In genomic region chr10:61990761-61991135, GRCh38 we compare ENCODE assay signal across 16 cellular contexts.
DNase-seq lines count a peak whose midpoint lies in the region; ATAC-seq, FAIRE-seq and TF ChIP-seq lines count a peak whose summit lies in the region.
"Had no signal": no experiment of that assay in that cellular context is flagged by ENCODE, and none has a peak within 500 bp of the region (broad histone marks: within the 10 kb centered on the region; RNA-seq: fewer than 3 reads in every experiment).

No MANE protein-coding gene starts in this region.

- in situ Hi-C loops in IMR-90 (cut with MboI; ENCODE audit: low sequenced_read_pairs) = no loop called here

- H3K4me3 Mint-ChIP-seq in astrocyte (ENCODE audit: unreplicated experiment) (no peak overlapping the region), nephron progenitor cell (no peak overlapping the region)
- H3K4me3 Mint-ChIP-seq: dendritic cell treated with granulocyte-macrophage colony-stimulating factor and Interleukin-4, amounts not matched to agents 40 ng/mL and 50 ng/mL, for 4 days had no signal

- dilution Hi-C loops in IMR-90 (cut with HindIII; ENCODE audit: low sequenced_read_pairs, unreplicated experiment) = no loop called here

- H3K36me3 ChIP-seq in IMR-90 (ENCODE audit: control insufficient read depth, insufficient read depth, low read length) = peaks cover 10% of the 10 kb centered on the region
- H3K36me3 ChIP-seq in astrocyte (ENCODE audit: insufficient read depth, low read length) = no peaks in the 10 kb centered on the region
- H3K36me3 ChIP-seq: ovary had no signal

- H3K18ac ChIP-seq in IMR-90 (ENCODE audit: low read depth, low read length) = no peak overlapping the region

- H3K9ac ChIP-seq in IMR-90 (ENCODE audit: low read depth, low read length) (no peak overlapping the region), astrocyte (ENCODE audit: low read length) (no peak overlapping the region)

- H3K4me2 ChIP-seq in IMR-90 (ENCODE audit: low read depth, low read length) (no peak overlapping the region), astrocyte (ENCODE audit: low read length) (no peak overlapping the region)

- H3K79me1 ChIP-seq in IMR-90 (ENCODE audit: low read depth in 1 of 2, low read length in 2 of 2) = peaks cover 41 to 79% of the 10 kb centered on the region in 2 experiments

- no peak overlapping the region for H4K91ac ChIP-seq in IMR-90 (ENCODE audit: insufficient read depth, low read depth, low read length)

- H3K27ac Mint-ChIP-seq in astrocyte (ENCODE audit: unreplicated experiment) (peak overlapping the region; percentile 6), nephron progenitor cell (peak overlapping the region; percentile 29)

- no peak overlapping the region for H3K56ac ChIP-seq in IMR-90 (ENCODE audit: extremely low read depth, insufficient read depth, low read length)

- H3K4me3 ChIP-seq in IMR-90 (ENCODE audit: insufficient read depth, low read depth, low read length) = no peak overlapping the region
- H3K4me3 ChIP-seq in astrocyte (ENCODE audit: insufficient read depth, low read depth, low read length) = no peak overlapping the region
- H3K4me3 ChIP-seq: ovary had no signal

- H3K23ac ChIP-seq in IMR-90 (ENCODE audit: low read depth, low read length) = no peak overlapping the region

- no peak overlapping the region for H2BK15ac ChIP-seq in IMR-90 (ENCODE audit: low read depth, low read length)

- peaks cover 29% of the 10 kb centered on the region for H3K79me2 ChIP-seq in astrocyte (ENCODE audit: insufficient read depth, low read length)

- H3K27me3 ChIP-seq in IMR-90 (ENCODE audit: control insufficient read depth, insufficient read depth, low read length) = no peaks in the 10 kb centered on the region
- H3K27me3 ChIP-seq in astrocyte (ENCODE audit: insufficient read depth, low read length) = no peaks in the 10 kb centered on the region
- H3K27me3 ChIP-seq: ovary had no signal

- no peak overlapping the region for H2AK9ac ChIP-seq in IMR-90 (replicated peaks; ENCODE audit: low read depth, low read length, poor library complexity)

- POLR2A ChIA-PET in IMR-90 (lab: Charles Lee; ENCODE audit: unreplicated experiment) = no interaction called here

- H3K36me3 Mint-ChIP-seq in astrocyte (ENCODE audit: low read depth, unreplicated experiment) = peaks cover 6% of the 10 kb centered on the region
- peaks cover 15% of the 10 kb centered on the region for H3K36me3 Mint-ChIP-seq in nephron progenitor cell (ENCODE audit: low read depth)

- H3K9me3 ChIP-seq in IMR-90 (ENCODE audit: control insufficient read depth, insufficient read depth, low read length) = no peaks in the 10 kb centered on the region
- no peaks in the 10 kb centered on the region for H3K9me3 ChIP-seq in astrocyte (ENCODE audit: insufficient read depth, low read depth, low read length)
- H3K9me3 ChIP-seq: ovary had no signal

- WGBS in IMR-90 (ENCODE audit: extremely low coverage in 2 of 2, insufficient read length in 1 of 2), 2 experiments = no CpG with 5 or more reads among the region's 1 CpG

- H4K20me1 ChIP-seq in IMR-90 (ENCODE audit: insufficient read depth, low read length) = peaks cover 21% of the 10 kb centered on the region; the same call in 1 of the 2 replicates
- peaks cover 22% of the 10 kb centered on the region for H4K20me1 ChIP-seq in astrocyte (ENCODE audit: insufficient read depth, low read length)

- H3K27me3 Mint-ChIP-seq in astrocyte (ENCODE audit: low read depth, unreplicated experiment) = no peaks in the 10 kb centered on the region
- peaks cover 3% of the 10 kb centered on the region for H3K27me3 Mint-ChIP-seq in nephron progenitor cell (ENCODE audit: low read depth, poor library complexity)
- H3K27me3 Mint-ChIP-seq: CD8-positive, alpha-beta memory T cell; dendritic cell treated with granulocyte-macrophage colony-stimulating factor and Interleukin-4, amounts not matched to agents 40 ng/mL and 50 ng/mL, for 4 days had no signal

- TF ChIP-seq RAD21 in IMR-90 (IDR thresholded peaks at IDR 0.05; ENCODE audit: low read length) = no peak

- ATAC-seq in IMR-90 (ENCODE audit: low read depth) = no peak
- ATAC-seq in HG02623 (IDR thresholded peaks at IDR 0.05; ENCODE audit: unreplicated experiment) = no peak
- no peak for ATAC-seq in HG03354 (IDR thresholded peaks at IDR 0.05; ENCODE audit: poor library complexity, severe bottlenecking, unreplicated experiment)
- ATAC-seq in GM18858 (IDR thresholded peaks at IDR 0.05; ENCODE audit: unreplicated experiment) = no peak

- BruUV-seq in IMR-90 (replicated peaks; lab: Mats Ljungman, UMichigan) = no TSS peak

- H4K8ac ChIP-seq in IMR-90 (ENCODE audit: low read depth in 2 of 2, low read length in 2 of 2) = no peak overlapping the region

- H2BK20ac ChIP-seq in IMR-90 (ENCODE audit: low read depth, low read length) = no peak overlapping the region

- no peak overlapping the region for H2BK120ac ChIP-seq in IMR-90 (ENCODE audit: low read depth, low read length)

- peaks cover 15% of the 10 kb centered on the region for H3K4me1 ChIP-seq in IMR-90 (ENCODE audit: control insufficient read depth, insufficient read depth, low read length)
- H3K4me1 ChIP-seq in astrocyte (ENCODE audit: insufficient read depth, low read length) = peaks cover 26% of the 10 kb centered on the region

- H2AFZ ChIP-seq in IMR-90 (replicated peaks; ENCODE audit: low read length, poor library complexity) = no peak overlapping the region
- no peak overlapping the region for H2AFZ ChIP-seq in astrocyte (ENCODE audit: low read depth, low read length)

- peak overlapping the region; percentile 56 for H2BK5ac ChIP-seq in IMR-90 (ENCODE audit: low read depth, low read length, poor library complexity, severe bottlenecking)

- TF ChIP-seq CTCF in IMR-90 (conservative IDR thresholded peaks at IDR 0.05; ENCODE audit: low read depth, low read length) (no peak), astrocyte (IDR thresholded peaks at IDR 0.05; ENCODE audit: insufficient read depth, low read depth, low read length) (no peak), nephron progenitor cell (IDR thresholded peaks at IDR 0.05) (no peak)

- peaks cover 26% of the 10 kb centered on the region for H3K4me1 Mint-ChIP-seq in astrocyte (ENCODE audit: low read depth, unreplicated experiment)
- peaks cover 21% of the 10 kb centered on the region for H3K4me1 Mint-ChIP-seq in nephron progenitor cell

- TF ChIP-seq POLR2A in IMR-90 (IDR thresholded peaks at IDR 0.05; ENCODE audit: low read depth, low read length) = no peak

- no peak overlapping the region for H3K14ac ChIP-seq in IMR-90 (replicated peaks; ENCODE audit: low read depth, low read length)

- CTCF ChIA-PET in IMR-90 (lab: Yijun Ruan, JAX) = no interaction called here

- no peak overlapping the region for H2AK5ac ChIP-seq in IMR-90 (ENCODE audit: low read depth, low read length)

- peak; percentile 14 for DNase-seq in DMS53 (lab: John Stamatoyannopoulos, UW)
- no peak for DNase-seq in DMS53 treated with DMSO at 0.1 percent for 48 hours (lab: John Stamatoyannopoulos, UW; ENCODE audit: unreplicated experiment)
- no peak for DNase-seq in IMR-90
- peak; percentile 18 for DNase-seq in astrocyte (ENCODE audit: low read depth)
- no peak for DNase-seq in nephron progenitor cell
- DNase-seq: 8988T; activated CD8-positive, alpha-beta memory T cell treated with anti-CD3 and anti-CD28 coated beads, Interleukin-2, amount 50 U/mL, for 48 hours; CD8-positive, alpha-beta memory T cell; head of caudate nucleus; NCI-H187 treated with DMSO at 0.1 percent for 48 hours; ovary had no signal

- intact Hi-C loops in IMR-90 (cut with micrococcal nuclease) = no loop called here

- H3K9me3 Mint-ChIP-seq in astrocyte (ENCODE audit: unreplicated experiment) (no peaks in the 10 kb centered on the region), nephron progenitor cell (no peaks in the 10 kb centered on the region)
- H3K9me3 Mint-ChIP-seq: CD8-positive, alpha-beta memory T cell; dendritic cell treated with granulocyte-macrophage colony-stimulating factor and Interleukin-4, amounts not matched to agents 40 ng/mL and 50 ng/mL, for 4 days had no signal

- peaks cover 24% of the 10 kb centered on the region for H3K9me1 ChIP-seq in IMR-90 (ENCODE audit: insufficient read depth, low read length)

- H4K5ac ChIP-seq in IMR-90 (ENCODE audit: low read depth, low read length) = no peak overlapping the region

- no peak overlapping the region for H3K4ac ChIP-seq in IMR-90 (ENCODE audit: low read depth, low read length)

- no peak overlapping the region for H3K27ac ChIP-seq in IMR-90 (ENCODE audit: insufficient read depth, low read length)
- no peak overlapping the region for H3K27ac ChIP-seq in astrocyte (ENCODE audit: low read depth, low read length)
- H3K27ac ChIP-seq: ovary, VCaP had no signal

- no peak for FAIRE-seq in astrocyte (lab: Jason Lieb, UNC)

TF ChIP-seq in IMR-90, 13 proteins besides CTCF, POLR2A, EP300 and RAD21:
- TF ChIP-seq SMC3 (IDR thresholded peaks at IDR 0.05; ENCODE audit: low read depth, low read length) (no peak), CEBPB (IDR thresholded peaks at IDR 0.05; ENCODE audit: low read depth, low read length) (0 out of 2 replicates have a peak, but pooled peaks have one; percentile 46), MAFK (IDR thresholded peaks at IDR 0.05; ENCODE audit: low read depth, low read length) (no peak), RFX5 (IDR thresholded peaks at IDR 0.05; ENCODE audit: low read depth, low read length) (no peak), BHLHE40 (IDR thresholded peaks at IDR 0.05; ENCODE audit: low read depth, low read length) (no peak)

Comparison
In these comparisons a context has a peak if more than half of its experiments do, and no peak if none do; other contexts are left out.
1. DNase-seq: peak in DMS53 (single experiment) and astrocyte (single experiment); none in DMS53 treated with DMSO at 0.1 percent for 48 hours (single experiment), IMR-90 (single experiment) and nephron progenitor cell (single experiment).